Comparison of ENCODE assay signal across 8 cellular contexts in genomic region chr1:12470916-12471315, GRCh38.
DNase-seq lines count a peak whose midpoint lies in the region; ATAC-seq and TF ChIP-seq lines count a peak whose summit lies in the region.
"Not testable (repeated sequence)": the region's sequence is repeated elsewhere in the genome, so short reads cannot be mapped to it uniquely, and the experiment has no call there.

No MANE protein-coding gene starts in this region.

- H3K27ac ChIP-seq in BLaER1 (peak overlapping the region; percentile 82), left ventricle myocardium inferior (replicated peaks) (peak overlapping the region; percentile 40)
- H3K27ac ChIP-seq in CD8-positive, alpha-beta memory T cell (ENCODE audit: low read depth, low read length), result not testable (repeated sequence)
- peak overlapping the region; percentile 67 for H3K27ac ChIP-seq in naive thymus-derived CD4-positive, alpha-beta T cell (ENCODE audit: low read depth, low read length)

- H3K27me3 Mint-ChIP-seq in CD8-positive, alpha-beta memory T cell; T-helper 17 cell; activated T-cell treated with anti-CD3 and anti-CD28 coated beads, Interleukin-2, amount 50 U/mL, for 72 hours (ENCODE audit: low read depth); activated naive CD8-positive, alpha-beta T cell treated with anti-CD3 and anti-CD28 coated beads, Interleukin-2, amount 10 ng/mL, durations not matched to agents 7 days and 5 days; naive thymus-derived CD4-positive, alpha-beta T cell: not testable (repeated sequence)

- not testable (repeated sequence) for TF ChIP-seq CTCF in left ventricle myocardium inferior (IDR thresholded peaks at IDR 0.05; ENCODE audit: borderline replicate concordance)

- peaks cover 21% of the 10 kb centered on the region; the same call in 1 of the 2 replicates for H3K36me3 ChIP-seq in BLaER1
- H3K36me3 ChIP-seq in CD8-positive, alpha-beta memory T cell (ENCODE audit: insufficient read depth, low read length); left ventricle myocardium inferior; naive thymus-derived CD4-positive, alpha-beta T cell (ENCODE audit: control insufficient read depth in 2 of 3, insufficient read depth in 3 of 3, low read length in 3 of 3): not testable (repeated sequence)

- not testable (repeated sequence) for H3K9me3 Mint-ChIP-seq in CD8-positive, alpha-beta memory T cell; activated T-cell treated with anti-CD3 and anti-CD28 coated beads, Interleukin-2, amount 50 U/mL, for 72 hours; activated naive CD8-positive, alpha-beta T cell treated with anti-CD3 and anti-CD28 coated beads, Interleukin-2, amount 10 ng/mL, durations not matched to agents 7 days and 5 days; naive thymus-derived CD4-positive, alpha-beta T cell; stimulated activated effector memory CD8-positive, alpha-beta T cell treated with anti-CD3 and anti-CD28 coated beads, Interleukin-12 subunit alpha, Interleukin-12 subunit beta, amount 100 ng/mL, for 72 hours

- not testable (repeated sequence) for H3K9ac ChIP-seq in BLaER1

- not testable (repeated sequence) for H3K4me3 Mint-ChIP-seq in CD8-positive, alpha-beta memory T cell; T-helper 17 cell; activated T-cell treated with anti-CD3 and anti-CD28 coated beads, Interleukin-2, amount 50 U/mL, for 72 hours; activated naive CD8-positive, alpha-beta T cell treated with anti-CD3 and anti-CD28 coated beads, Interleukin-2, amount 10 ng/mL, durations not matched to agents 7 days and 5 days; stimulated activated effector memory CD8-positive, alpha-beta T cell treated with anti-CD3 and anti-CD28 coated beads, Interleukin-12 subunit alpha, Interleukin-12 subunit beta, amount 100 ng/mL, for 72 hours
- peak overlapping the region in 1 of 10 donors; percentile 14 for H3K4me3 Mint-ChIP-seq in naive thymus-derived CD4-positive, alpha-beta T cell

- peak overlapping the region in 6 of 8 donors; percentile 7 to 98 (median 74) for H3K27ac Mint-ChIP-seq in CD8-positive, alpha-beta memory T cell
- H3K27ac Mint-ChIP-seq in T-helper 17 cell, result peak overlapping the region; percentile 94
- peak overlapping the region; percentile 92 for H3K27ac Mint-ChIP-seq in activated T-cell treated with anti-CD3 and anti-CD28 coated beads, Interleukin-2, amount 50 U/mL, for 72 hours
- H3K27ac Mint-ChIP-seq in activated naive CD8-positive, alpha-beta T cell treated with anti-CD3 and anti-CD28 coated beads, Interleukin-2, amount 10 ng/mL, durations not matched to agents 7 days and 5 days, result peak overlapping the region; percentile 67
- peak overlapping the region in 8 of 9 donors; percentile 86 to 99 (median 96) for H3K27ac Mint-ChIP-seq in naive thymus-derived CD4-positive, alpha-beta T cell
- peak overlapping the region; percentile 98 for H3K27ac Mint-ChIP-seq in stimulated activated effector memory CD8-positive, alpha-beta T cell treated with anti-CD3 and anti-CD28 coated beads, Interleukin-12 subunit alpha, Interleukin-12 subunit beta, amount 100 ng/mL, for 72 hours

- not testable (repeated sequence) for DNase-seq in CD8-positive, alpha-beta memory T cell; T-helper 17 cell; activated T-cell treated with anti-CD3 and anti-CD28 coated beads, Interleukin-2, amount 50 U/mL, for 72 hours; activated naive CD8-positive, alpha-beta T cell treated with anti-CD3 and anti-CD28 coated beads, Interleukin-2, amount 10 ng/mL, durations not matched to agents 7 days and 5 days; left ventricle myocardium inferior; naive thymus-derived CD4-positive, alpha-beta T cell; stimulated activated effector memory CD8-positive, alpha-beta T cell treated with anti-CD3 and anti-CD28 coated beads, Interleukin-12 subunit alpha, Interleukin-12 subunit beta, amount 100 ng/mL, for 72 hours (ENCODE audit: low spot score in 2 of 2)

- not testable (repeated sequence) for H3K27me3 ChIP-seq in BLaER1; CD8-positive, alpha-beta memory T cell (ENCODE audit: insufficient read depth, low read length, poor library complexity, severe bottlenecking); left ventricle myocardium inferior (ENCODE audit: low read depth); naive thymus-derived CD4-positive, alpha-beta T cell (ENCODE audit: control insufficient read depth in 2 of 2, insufficient read depth in 2 of 2, low read length in 2 of 2)

- ATAC-seq in T-helper 17 cell; activated T-cell treated with anti-CD3 and anti-CD28 coated beads, Interleukin-2, amount 50 U/mL, for 72 hours (replicated peaks in 1 of 2); activated naive CD8-positive, alpha-beta T cell treated with anti-CD3 and anti-CD28 coated beads, Interleukin-2, amount 10 ng/mL, durations not matched to agents 7 days and 5 days (ENCODE audit: low read depth); naive thymus-derived CD4-positive, alpha-beta T cell; stimulated activated effector memory CD8-positive, alpha-beta T cell treated with anti-CD3 and anti-CD28 coated beads, Interleukin-12 subunit alpha, Interleukin-12 subunit beta, amount 100 ng/mL, for 72 hours: not testable (repeated sequence)

- H3K4me1 ChIP-seq in BLaER1 (peaks cover 83% of the 10 kb centered on the region), left ventricle myocardium inferior (peaks cover 68% of the 10 kb centered on the region)
- peaks cover 67% of the 10 kb centered on the region for H3K4me1 ChIP-seq in CD8-positive, alpha-beta memory T cell (ENCODE audit: insufficient read depth, low read length)
- H3K4me1 ChIP-seq in naive thymus-derived CD4-positive, alpha-beta T cell (ENCODE audit: control insufficient read depth in 2 of 2, insufficient read depth in 2 of 2, low read length in 2 of 2), result peaks cover 42 to 67% of the 10 kb centered on the region in 2 donors

- intact Hi-C loops in left ventricle myocardium inferior (cut with micrococcal nuclease), result not testable (repeated sequence)
- intact Hi-C loops in naive thymus-derived CD4-positive, alpha-beta T cell (cut with micrococcal nuclease), result loop anchor here in 1 of 2 donors (10.0 kb wide), 1 partner anchor 144 kb away; the partner anchor contains the start of gene DHRS3

- CTCF ChIA-PET in CD8-positive, alpha-beta memory T cell (lab: Charles Lee), result not testable (repeated sequence)
- CTCF ChIA-PET in naive thymus-derived CD4-positive, alpha-beta T cell (lab: Charles Lee), result interaction anchor here (0.9 kb wide), 1 partner anchor 9 kb away, joined by 3 read pairs; no protein-coding TSS in a partner anchor

- not testable (repeated sequence) for H4K20me1 ChIP-seq in BLaER1

- peaks cover 5 to 15% (median 6%) of the 10 kb centered on the region in 3 donors for H3K36me3 Mint-ChIP-seq in CD8-positive, alpha-beta memory T cell
- not testable (repeated sequence) for H3K36me3 Mint-ChIP-seq in T-helper 17 cell (ENCODE audit: low read depth); activated T-cell treated with anti-CD3 and anti-CD28 coated beads, Interleukin-2, amount 50 U/mL, for 72 hours (ENCODE audit: insufficient read depth in 2 of 2)
- peaks cover 20% of the 10 kb centered on the region for H3K36me3 Mint-ChIP-seq in activated naive CD8-positive, alpha-beta T cell treated with anti-CD3 and anti-CD28 coated beads, Interleukin-2, amount 10 ng/mL, durations not matched to agents 7 days and 5 days
- peaks cover 4 to 47% (median 5%) of the 10 kb centered on the region in 5 donors for H3K36me3 Mint-ChIP-seq in naive thymus-derived CD4-positive, alpha-beta T cell
- peaks cover 11% of the 10 kb centered on the region for H3K36me3 Mint-ChIP-seq in stimulated activated effector memory CD8-positive, alpha-beta T cell treated with anti-CD3 and anti-CD28 coated beads, Interleukin-12 subunit alpha, Interleukin-12 subunit beta, amount 100 ng/mL, for 72 hours

- peaks cover 54 to 74% (median 67%) of the 10 kb centered on the region in 3 donors for H3K4me1 Mint-ChIP-seq in CD8-positive, alpha-beta memory T cell
- H3K4me1 Mint-ChIP-seq in T-helper 17 cell, result peaks cover 37% of the 10 kb centered on the region
- H3K4me1 Mint-ChIP-seq in activated T-cell treated with anti-CD3 and anti-CD28 coated beads, Interleukin-2, amount 50 U/mL, for 72 hours (ENCODE audit: low read depth), result peaks cover 92% of the 10 kb centered on the region
- H3K4me1 Mint-ChIP-seq in activated naive CD8-positive, alpha-beta T cell treated with anti-CD3 and anti-CD28 coated beads, Interleukin-2, amount 10 ng/mL, durations not matched to agents 7 days and 5 days, result peaks cover 71% of the 10 kb centered on the region
- peaks cover 40 to 88% (median 80%) of the 10 kb centered on the region in 7 donors for H3K4me1 Mint-ChIP-seq in naive thymus-derived CD4-positive, alpha-beta T cell
- peaks cover 63% of the 10 kb centered on the region for H3K4me1 Mint-ChIP-seq in stimulated activated effector memory CD8-positive, alpha-beta T cell treated with anti-CD3 and anti-CD28 coated beads, Interleukin-12 subunit alpha, Interleukin-12 subunit beta, amount 100 ng/mL, for 72 hours

- H3K4me2 ChIP-seq in BLaER1, result peak overlapping the region; percentile 96

- peaks cover 13% of the 10 kb centered on the region; the same call in 1 of the 2 replicates for H3K9me3 ChIP-seq in BLaER1
- not testable (repeated sequence) for H3K9me3 ChIP-seq in CD8-positive, alpha-beta memory T cell (ENCODE audit: low read length); T-helper 17 cell (ENCODE audit: control insufficient read depth, low read length, poor library complexity, severe bottlenecking); left ventricle myocardium inferior (replicated peaks); naive thymus-derived CD4-positive, alpha-beta T cell (ENCODE audit: control insufficient read depth in 2 of 3, low read length in 3 of 3)

- POLR2A ChIA-PET in CD8-positive, alpha-beta memory T cell (lab: Charles Lee); activated naive CD8-positive, alpha-beta T cell treated with anti-CD3 and anti-CD28 coated beads, Interleukin-2, amount 10 ng/mL, durations not matched to agents 7 days and 5 days (lab: Charles Lee): not testable (repeated sequence)
- POLR2A ChIA-PET in naive thymus-derived CD4-positive, alpha-beta T cell (lab: Charles Lee), result interaction anchor here (0.7 to 0.8 kb wide), 2 partner anchors 14 to 17 kb away, joined by 3 to 4 read pairs; no protein-coding TSS in a partner anchor

- not testable (repeated sequence) for H3K4me3 ChIP-seq in BLaER1; CD8-positive, alpha-beta memory T cell (ENCODE audit: low read length); left ventricle myocardium inferior; naive thymus-derived CD4-positive, alpha-beta T cell (ENCODE audit: low read length)
